ENCODE assay signal across 1 cellular context in genomic region chr22:27668828-27669797, GRCh38.
TF ChIP-seq lines count a peak whose summit lies in the region.

No MANE protein-coding gene starts in this region.

TF ChIP-seq in HepG2, 621 proteins besides CTCF, POLR2A, EP300 and RAD21 (continued from another document and continues in another):
- TF ChIP-seq ZBTB44 (CRISPR knock-in tag; IDR thresholded peaks at IDR 0.05) (no peak), CAMTA2 (CRISPR knock-in tag; IDR thresholded peaks at IDR 0.05; ENCODE audit: borderline replicate concordance) (no peak), NAIF1 (CRISPR knock-in tag; IDR thresholded peaks at IDR 0.05; ENCODE audit: borderline replicate concordance) (no peak), ZSCAN22 (CRISPR knock-in tag; IDR thresholded peaks at IDR 0.05) (no peak), SNAI1 (CRISPR knock-in tag; IDR thresholded peaks at IDR 0.05; ENCODE audit: borderline replicate concordance) (no peak), ARID5B (CRISPR knock-in tag; IDR thresholded peaks at IDR 0.05) (peak; percentile 58), NBN (conservative IDR thresholded peaks at IDR 0.05) (no peak), GPN1 (CRISPR knock-in tag; IDR thresholded peaks at IDR 0.05; ENCODE audit: borderline replicate concordance) (no peak), AHR (CRISPR knock-in tag; IDR thresholded peaks at IDR 0.05) (no peak), ZBTB26 (CRISPR knock-in tag; IDR thresholded peaks at IDR 0.05; ENCODE audit: borderline replicate concordance) (no peak), KLF12 (CRISPR knock-in tag; IDR thresholded peaks at IDR 0.05; ENCODE audit: borderline replicate concordance) (no peak), IRX3 (CRISPR knock-in tag; IDR thresholded peaks at IDR 0.05; ENCODE audit: borderline replicate concordance, low read depth) (no peak), ZFP36L2 (CRISPR knock-in tag; IDR thresholded peaks at IDR 0.05) (no peak), ZNF564 (CRISPR knock-in tag; IDR thresholded peaks at IDR 0.05) (no peak), ZC3H13 (CRISPR knock-in tag; IDR thresholded peaks at IDR 0.05) (no peak), XRCC5 (optimal IDR thresholded peaks at IDR 0.05; ENCODE audit: low read length) (no peak), ZNF414 (CRISPR knock-in tag; IDR thresholded peaks at IDR 0.05) (0 out of 2 replicates have a peak, but pooled peaks have one; percentile 27), ZNF746 (CRISPR knock-in tag; IDR thresholded peaks at IDR 0.05) (no peak), SNAPC2 (CRISPR knock-in tag; IDR thresholded peaks at IDR 0.05) (no peak), KAT8 (CRISPR knock-in tag; IDR thresholded peaks at IDR 0.05) (no peak), ZNF124 (CRISPR knock-in tag; IDR thresholded peaks at IDR 0.05) (no peak), ZBTB49 (CRISPR knock-in tag; IDR thresholded peaks at IDR 0.05; ENCODE audit: borderline replicate concordance) (no peak), ZNF780A (CRISPR knock-in tag; IDR thresholded peaks at IDR 0.05) (no peak), ZFP91 (CRISPR knock-in tag; IDR thresholded peaks at IDR 0.05; ENCODE audit: borderline replicate concordance) (no peak), ATF7 (IDR thresholded peaks at IDR 0.05) (no peak), ATF7 (CRISPR knock-in tag; IDR thresholded peaks at IDR 0.05) (no peak), ATF1 (CRISPR knock-in tag; IDR thresholded peaks at IDR 0.05) (no peak), MAFF (IDR thresholded peaks at IDR 0.05; ENCODE audit: low read depth, low read length) (no peak), POGZ (CRISPR knock-in tag; IDR thresholded peaks at IDR 0.05) (0 out of 2 replicates have a peak, but pooled peaks have one; percentile 30), CCDC6 (CRISPR knock-in tag; IDR thresholded peaks at IDR 0.05) (no peak), HES4 (CRISPR knock-in tag; IDR thresholded peaks at IDR 0.05; ENCODE audit: borderline replicate concordance) (no peak), FOXJ3 (CRISPR knock-in tag; IDR thresholded peaks at IDR 0.05; ENCODE audit: borderline replicate concordance) (no peak), PBX2 (CRISPR knock-in tag; IDR thresholded peaks at IDR 0.05) (no peak), HDAC1 (CRISPR knock-in tag; IDR thresholded peaks at IDR 0.05) (no peak), SOX5 (CRISPR knock-in tag; IDR thresholded peaks at IDR 0.05; ENCODE audit: borderline replicate concordance) (peak; percentile 54; the same call in 1 of the 2 replicates), ZIK1 (CRISPR knock-in tag; IDR thresholded peaks at IDR 0.05; ENCODE audit: borderline replicate concordance, low read depth) (no peak), MBD4 (IDR thresholded peaks at IDR 0.05; ENCODE audit: borderline replicate concordance, low read length) (no peak), ZSCAN5A (CRISPR knock-in tag; IDR thresholded peaks at IDR 0.05; ENCODE audit: borderline replicate concordance) (no peak), HNF4A (CRISPR knock-in tag; IDR thresholded peaks at IDR 0.05) (no peak; the same call in 1 of the 2 replicates), NFYC (CRISPR knock-in tag; IDR thresholded peaks at IDR 0.05) (0 out of 2 replicates have a peak, but pooled peaks have one; percentile 39), ZNF737 (CRISPR knock-in tag; IDR thresholded peaks at IDR 0.05; ENCODE audit: borderline replicate concordance) (no peak), HINFP (CRISPR knock-in tag; IDR thresholded peaks at IDR 0.05; ENCODE audit: low read depth) (no peak), ZNF432 (CRISPR knock-in tag; IDR thresholded peaks at IDR 0.05; ENCODE audit: borderline replicate concordance) (no peak), FOSL2 (CRISPR knock-in tag; IDR thresholded peaks at IDR 0.05) (peak; percentile 87), DNMT1 (CRISPR knock-in tag; IDR thresholded peaks at IDR 0.05) (no peak), SIN3A (IDR thresholded peaks at IDR 0.05; ENCODE audit: borderline replicate concordance, low read depth, low read length) (no peak), ZEB1 (IDR thresholded peaks at IDR 0.05; ENCODE audit: insufficient replicate concordance, low read depth) (no peak), REL (CRISPR knock-in tag; conservative IDR thresholded peaks at IDR 0.05) (no peak)
